Comparison of ENCODE assay signal across 16 cellular contexts in genomic region chr10:15136129-15136726, GRCh38. TPM values are rescaled to one million over a fixed set of nuclear protein-coding genes. Genes with fewer than 3 reads are reported as not detected.
"Had no signal": no experiment of that assay in that cellular context is flagged by ENCODE, and none has a peak within 500 bp of the region (broad histone marks: within the 10 kb centered on the region; RNA-seq: fewer than 3 reads in every experiment).

No MANE protein-coding gene starts in this region.

- H3K27me3 ChIP-seq: body of pancreas, foreskin keratinocyte, transverse colon had no signal

- H3K9ac ChIP-seq: parathyroid adenoma had no signal

- H3K9me3 Mint-ChIP-seq: neural crest cell had no signal

- H3K9me3 ChIP-seq: body of pancreas, transverse colon had no signal

- H3K4me1 ChIP-seq: body of pancreas, foreskin keratinocyte, parathyroid adenoma, transverse colon had no signal

- H3K4me3 Mint-ChIP-seq: neural crest cell had no signal

- H3K4me3 ChIP-seq: body of pancreas, coronary artery, transverse colon had no signal

- ATAC-seq: activated CD4-positive, CD25-positive, alpha-beta regulatory T cell treated with anti-CD3 and anti-CD28 coated beads, Interleukin-2, amount 50 U/mL, for 24 hours; body of pancreas; foreskin keratinocyte had no signal

- H3K27ac ChIP-seq: body of pancreas, coronary artery, foreskin keratinocyte, parathyroid adenoma, transverse colon had no signal

- DNase-seq: activated CD4-positive, alpha-beta T cell treated with anti-CD3 and anti-CD28 coated beads, Interleukin-2, amount 50 U/mL, for 1 hour; activated CD8-positive, alpha-beta memory T cell treated with anti-CD3 and anti-CD28 coated beads for 24 hours; activated naive CD4-positive, alpha-beta T cell treated with anti-CD3 and anti-CD28 coated beads, Interleukin-2, amount 50 U/mL, for 16 hours; amygdala; body of pancreas; central memory CD4-positive, alpha-beta T cell; foreskin keratinocyte; glutamatergic neuron; stimulated activated CD4-positive, alpha-beta T cell treated with anti-CD3 and anti-CD28 coated beads, Interleukin-12 subunit alpha, Interleukin-12 subunit beta, amount 100 ng/mL, for 4 hours; stimulated activated CD4-positive, alpha-beta T cell treated with anti-CD3 and anti-CD28 coated beads, Interleukin-2, amount 100 ng/mL, for 24 hours; T-helper 9 cell; transverse colon had no signal

RNA-seq across cellular contexts. Expression of gene ACBD7, which starts 47.7 kb away (rescaled TPM):
- total RNA-seq: body of pancreas, transverse colon had no signal
- polyA plus RNA-seq: foreskin keratinocyte had no signal
